25 cellular contexts compared by ENCODE assay signal in genomic region chr15:51603002-51603401, GRCh38.
"Had no signal": no experiment of that assay in that cellular context is flagged by ENCODE, and none has a peak within 500 bp of the region (broad histone marks: within the 10 kb centered on the region; RNA-seq: fewer than 3 reads in every experiment).

No MANE protein-coding gene starts in this region.

- H3K9me3 ChIP-seq: body of pancreas, esophagus squamous epithelium, gastrocnemius medialis, heart left ventricle, right lobe of liver, tibial artery had no signal

- H3K4me1 Mint-ChIP-seq: activated CD4-positive, alpha-beta T cell treated with anti-CD3 and anti-CD28 coated beads, Interleukin-2, amount 10 ng/mL, durations not matched to agents 7 days and 5 days had no signal

- H3K27ac ChIP-seq: body of pancreas, dorsolateral prefrontal cortex, esophagus squamous epithelium, gastrocnemius medialis, right lobe of liver, skin epidermis, tibial artery, WERI-Rb-1 had no signal

- H3K9me3 Mint-ChIP-seq: activated naive CD8-positive, alpha-beta T cell treated with anti-CD3 and anti-CD28 coated beads, Interleukin-2, amount 50 U/mL, for 24 hours; activated T-helper 1 cell treated with anti-CD3 and anti-CD28 coated beads, Interleukin-12 subunit alpha, Interleukin-12 subunit beta, Interleukin-2, Interleukin-4 antibody, amounts not matched to agents 30 ng/mL and 10 ng/mL and 1 ng/mL, durations not matched to agents 14 hours and 24 hours and 36 hours; effector memory CD8-positive, alpha-beta T cell; stimulated activated naive CD8-positive, alpha-beta T cell treated with anti-CD3 and anti-CD28 coated beads, Interleukin-15, amount 100 ng/mL, for 72 hours had no signal

- H3K27me3 Mint-ChIP-seq: activated CD4-positive, alpha-beta T cell treated with anti-CD3 and anti-CD28 coated beads, Interleukin-2, amount 10 ng/mL, durations not matched to agents 7 days and 5 days; activated naive CD8-positive, alpha-beta T cell treated with anti-CD3 and anti-CD28 coated beads, Interleukin-2, amount 50 U/mL, for 24 hours; stimulated activated naive CD8-positive, alpha-beta T cell treated with anti-CD3 and anti-CD28 coated beads, Interleukin-15, amount 100 ng/mL, for 72 hours had no signal

- H3K36me3 ChIP-seq: esophagus squamous epithelium, gastrocnemius medialis, heart left ventricle, right lobe of liver, tibial artery, WERI-Rb-1 had no signal

- DNase-seq: activated CD4-positive, alpha-beta T cell treated with anti-CD3 and anti-CD28 coated beads, Interleukin-2, amount 10 ng/mL, durations not matched to agents 7 days and 5 days; activated CD4-positive, CD25-positive, alpha-beta regulatory T cell treated with anti-CD3 and anti-CD28 coated beads, Interleukin-2, amount 50 U/mL, for 72 hours; activated CD8-positive, alpha-beta T cell treated with anti-CD3 and anti-CD28 coated beads, Interleukin-2, amount 10 ng/mL, durations not matched to agents 7 days and 5 days; activated gamma-delta T cell; activated naive CD4-positive, alpha-beta T cell treated with anti-CD3 and anti-CD28 coated beads, Interleukin-2, amount 50 U/mL, for 16 hours; activated naive CD8-positive, alpha-beta T cell treated with anti-CD3 and anti-CD28 coated beads, Interleukin-2, amount 50 U/mL, for 24 hours; anterior cingulate cortex; body of pancreas; caudate nucleus; dorsolateral prefrontal cortex; effector memory CD8-positive, alpha-beta T cell; esophagus squamous epithelium; gastrocnemius medialis; heart left ventricle; left ventricle myocardium superior; nucleus accumbens; right lobe of liver; stimulated activated CD4-positive, alpha-beta T cell treated with anti-CD3 and anti-CD28 coated beads, Interleukin-2, amount 100 ng/mL, for 24 hours; stimulated activated naive CD8-positive, alpha-beta T cell treated with anti-CD3 and anti-CD28 coated beads, Interleukin-15, amount 100 ng/mL, for 72 hours; tibial artery; WERI-Rb-1 had no signal

- H3K4me3 Mint-ChIP-seq: activated CD4-positive, alpha-beta T cell treated with anti-CD3 and anti-CD28 coated beads, Interleukin-2, amount 10 ng/mL, durations not matched to agents 7 days and 5 days; activated CD8-positive, alpha-beta T cell treated with anti-CD3 and anti-CD28 coated beads, Interleukin-2, amount 10 ng/mL, durations not matched to agents 7 days and 5 days; activated naive CD8-positive, alpha-beta T cell treated with anti-CD3 and anti-CD28 coated beads, Interleukin-2, amount 50 U/mL, for 24 hours; activated T-helper 1 cell treated with anti-CD3 and anti-CD28 coated beads, Interleukin-12 subunit alpha, Interleukin-12 subunit beta, Interleukin-2, Interleukin-4 antibody, amounts not matched to agents 30 ng/mL and 10 ng/mL and 1 ng/mL, durations not matched to agents 14 hours and 24 hours and 36 hours; effector memory CD8-positive, alpha-beta T cell; natural killer cell treated with Interleukin-12 subunit alpha and Interleukin-12 subunit beta and Interleukin-15 and Interleukin-18, amount 100 ng/mL, for 72 hours; stimulated activated effector memory CD8-positive, alpha-beta T cell treated with anti-CD3 and anti-CD28 coated beads, Interleukin-12 subunit alpha, Interleukin-12 subunit beta, amount 100 ng/mL, for 72 hours; stimulated activated naive CD8-positive, alpha-beta T cell treated with anti-CD3 and anti-CD28 coated beads, Interleukin-15, amount 100 ng/mL, for 72 hours had no signal

- H3K27ac Mint-ChIP-seq: activated CD4-positive, alpha-beta T cell treated with anti-CD3 and anti-CD28 coated beads, Interleukin-2, amount 10 ng/mL, durations not matched to agents 7 days and 5 days; activated CD8-positive, alpha-beta T cell treated with anti-CD3 and anti-CD28 coated beads, Interleukin-2, amount 10 ng/mL, durations not matched to agents 7 days and 5 days; activated naive CD8-positive, alpha-beta T cell treated with anti-CD3 and anti-CD28 coated beads, Interleukin-2, amount 50 U/mL, for 24 hours; activated T-helper 1 cell treated with anti-CD3 and anti-CD28 coated beads, Interleukin-12 subunit alpha, Interleukin-12 subunit beta, Interleukin-2, Interleukin-4 antibody, amounts not matched to agents 30 ng/mL and 10 ng/mL and 1 ng/mL, durations not matched to agents 14 hours and 24 hours and 36 hours; effector memory CD8-positive, alpha-beta T cell; natural killer cell treated with Interleukin-12 subunit alpha and Interleukin-12 subunit beta and Interleukin-15 and Interleukin-18, amount 100 ng/mL, for 72 hours; stimulated activated effector memory CD8-positive, alpha-beta T cell treated with anti-CD3 and anti-CD28 coated beads, Interleukin-12 subunit alpha, Interleukin-12 subunit beta, amount 100 ng/mL, for 72 hours; stimulated activated naive CD8-positive, alpha-beta T cell treated with anti-CD3 and anti-CD28 coated beads, Interleukin-15, amount 100 ng/mL, for 72 hours had no signal

- H3K4me3 ChIP-seq: body of pancreas, dorsolateral prefrontal cortex, esophagus squamous epithelium, gastrocnemius medialis, heart left ventricle, right lobe of liver, skin epidermis, tibial artery had no signal

- ATAC-seq: activated CD8-positive, alpha-beta T cell treated with anti-CD3 and anti-CD28 coated beads, Interleukin-2, amount 10 ng/mL, durations not matched to agents 7 days and 5 days; activated naive CD8-positive, alpha-beta T cell treated with anti-CD3 and anti-CD28 coated beads, Interleukin-2, amount 50 U/mL, for 24 hours; body of pancreas; effector memory CD8-positive, alpha-beta T cell; gastrocnemius medialis; heart left ventricle; left ventricle myocardium superior; natural killer cell treated with Interleukin-12 subunit alpha and Interleukin-12 subunit beta and Interleukin-15 and Interleukin-18, amount 100 ng/mL, for 72 hours; right lobe of liver; stimulated activated effector memory CD8-positive, alpha-beta T cell treated with anti-CD3 and anti-CD28 coated beads, Interleukin-12 subunit alpha, Interleukin-12 subunit beta, amount 100 ng/mL, for 72 hours; stimulated activated naive CD8-positive, alpha-beta T cell treated with anti-CD3 and anti-CD28 coated beads, Interleukin-15, amount 100 ng/mL, for 72 hours had no signal

- H3K27me3 ChIP-seq: body of pancreas, dorsolateral prefrontal cortex, esophagus squamous epithelium, gastrocnemius medialis, heart left ventricle, right lobe of liver, tibial artery had no signal

- H3K36me3 Mint-ChIP-seq: natural killer cell treated with Interleukin-12 subunit alpha and Interleukin-12 subunit beta and Interleukin-15 and Interleukin-18, amount 100 ng/mL, for 72 hours; stimulated activated effector memory CD8-positive, alpha-beta T cell treated with anti-CD3 and anti-CD28 coated beads, Interleukin-12 subunit alpha, Interleukin-12 subunit beta, amount 100 ng/mL, for 72 hours had no signal

- H3K4me1 ChIP-seq: esophagus squamous epithelium, gastrocnemius medialis, right lobe of liver, tibial artery had no signal
